10 cellular contexts compared by ENCODE assay signal in genomic region chr7:30179016-30179436, GRCh38. TPM values are rescaled to one million over a fixed set of nuclear protein-coding genes. Genes with fewer than 3 reads are reported as not detected.
DNase-seq lines count a peak whose midpoint lies in the region; ATAC-seq and TF ChIP-seq lines count a peak whose summit lies in the region.
"Had no signal": no experiment of that assay in that cellular context is flagged by ENCODE, and none has a peak within 500 bp of the region (broad histone marks: within the 10 kb centered on the region; RNA-seq: fewer than 3 reads in every experiment).

No MANE protein-coding gene starts in this region.

- H3K4me3 ChIP-seq in GM12875 (ENCODE audit: low read depth, low read length) (peak overlapping the region; percentile 23), neuronal stem cell (ENCODE audit: low read length in 2 of 2) (no peak overlapping the region)

- no peak overlapping the region for H2BK5ac ChIP-seq in neuronal stem cell (ENCODE audit: low read length)

- no peak overlapping the region for H2BK12ac ChIP-seq in neuronal stem cell (ENCODE audit: low read length)

- H3K18ac ChIP-seq in neuronal stem cell (ENCODE audit: low read length) = no peak overlapping the region

- no peak overlapping the region for H4K91ac ChIP-seq in neuronal stem cell (ENCODE audit: low read depth, low read length, poor library complexity)

- H3K79me1 ChIP-seq in neuronal stem cell (ENCODE audit: low read depth, low read length) = no peaks in the 10 kb centered on the region

- no peak overlapping the region for H3K23ac ChIP-seq in neuronal stem cell (ENCODE audit: low read depth, low read length, poor library complexity)

- WGBS in neuronal stem cell (ENCODE audit: extremely low coverage in 2 of 2, insufficient read length in 2 of 2, insufficient replicate concordance in 1 of 2), 2 donors = no CpG with 5 or more reads among the region's 3 CpGs

- no peak overlapping the region for H3K9ac ChIP-seq in neuronal stem cell (ENCODE audit: low read depth, low read length, poor library complexity)

- H2BK15ac ChIP-seq in neuronal stem cell (ENCODE audit: low read length) = no peak overlapping the region

- H3K4me2 ChIP-seq in neuronal stem cell (ENCODE audit: insufficient read depth, low read length, poor library complexity, severe bottlenecking) = no peak overlapping the region

- no peak overlapping the region for H2BK120ac ChIP-seq in neuronal stem cell (ENCODE audit: low read depth, low read length)

- H3K9me3 ChIP-seq in neuronal stem cell (replicated peaks in 1 of 2; ENCODE audit: control insufficient read depth in 2 of 2, insufficient read depth in 1 of 2, low read depth in 1 of 2, low read length in 2 of 2) = no peaks in the 10 kb centered on the region

- no peak overlapping the region for H2AFZ ChIP-seq in neuronal stem cell (ENCODE audit: low read length)

- no peak overlapping the region for H4K8ac ChIP-seq in neuronal stem cell (ENCODE audit: low read depth, low read length)

- ATAC-seq in GM21367 (IDR thresholded peaks at IDR 0.05; ENCODE audit: unreplicated experiment) (peak; percentile 68), HG03378 (IDR thresholded peaks at IDR 0.05; ENCODE audit: unreplicated experiment) (peak; percentile 91)

- H3K4ac ChIP-seq in neuronal stem cell (ENCODE audit: low read length) = no peak overlapping the region

- DNase-seq in germinal center (ENCODE audit: low spot score) (peak; percentile 41), putamen (ENCODE audit: low spot score) (no peak), NCI-H1092 (lab: John Stamatoyannopoulos, UW) (no peak), NCI-H1694 treated with DMSO at 0.1 percent for 48 hours (lab: John Stamatoyannopoulos, UW) (no peak), neuronal stem cell (ENCODE audit: low spot score) (no peak)
- DNase-seq: Calu3 had no signal

- H3K14ac ChIP-seq in neuronal stem cell (ENCODE audit: low read length) = no peak overlapping the region

- no peak overlapping the region for H2AK5ac ChIP-seq in neuronal stem cell (ENCODE audit: low read depth, low read length)

- TF ChIP-seq CTCF in GM12875 (IDR thresholded peaks at IDR 0.05; ENCODE audit: borderline replicate concordance, insufficient read depth, low read depth, low read length) = no peak

- H3K4me1 ChIP-seq in neuronal stem cell (ENCODE audit: control insufficient read depth in 2 of 2, insufficient read depth in 1 of 2, low read depth in 1 of 2, low read length in 2 of 2) = peaks cover 0 to 8% of the 10 kb centered on the region in 2 donors

- H3K27ac ChIP-seq in neuronal stem cell (replicated peaks; ENCODE audit: low read length) = no peak overlapping the region
- H3K27ac ChIP-seq: epithelial cell of prostate had no signal

- H3K36me3 ChIP-seq in neuronal stem cell (replicated peaks in 1 of 2; ENCODE audit: control insufficient read depth in 2 of 2, insufficient read depth in 2 of 2, low read length in 2 of 2) = no peaks in the 10 kb centered on the region

- H3K27me3 ChIP-seq in neuronal stem cell (ENCODE audit: control insufficient read depth in 3 of 3, insufficient read depth in 3 of 3, low read depth in 1 of 3, low read length in 3 of 3) = peaks cover 0 to 8% (median 0%) of the 10 kb centered on the region in 3 experiments

RNA-seq across cellular contexts. Expression of gene MTURN, which starts 44.2 kb away (rescaled TPM):
- polyA plus RNA-seq in neuronal stem cell (2013, experiment 1 of 2) = 9.0 TPM
- 8.6 TPM for polyA plus RNA-seq in neuronal stem cell (2013, experiment 2 of 2)
